ENCODE assay signal across 3 cellular contexts in the genomic region with DNA sequence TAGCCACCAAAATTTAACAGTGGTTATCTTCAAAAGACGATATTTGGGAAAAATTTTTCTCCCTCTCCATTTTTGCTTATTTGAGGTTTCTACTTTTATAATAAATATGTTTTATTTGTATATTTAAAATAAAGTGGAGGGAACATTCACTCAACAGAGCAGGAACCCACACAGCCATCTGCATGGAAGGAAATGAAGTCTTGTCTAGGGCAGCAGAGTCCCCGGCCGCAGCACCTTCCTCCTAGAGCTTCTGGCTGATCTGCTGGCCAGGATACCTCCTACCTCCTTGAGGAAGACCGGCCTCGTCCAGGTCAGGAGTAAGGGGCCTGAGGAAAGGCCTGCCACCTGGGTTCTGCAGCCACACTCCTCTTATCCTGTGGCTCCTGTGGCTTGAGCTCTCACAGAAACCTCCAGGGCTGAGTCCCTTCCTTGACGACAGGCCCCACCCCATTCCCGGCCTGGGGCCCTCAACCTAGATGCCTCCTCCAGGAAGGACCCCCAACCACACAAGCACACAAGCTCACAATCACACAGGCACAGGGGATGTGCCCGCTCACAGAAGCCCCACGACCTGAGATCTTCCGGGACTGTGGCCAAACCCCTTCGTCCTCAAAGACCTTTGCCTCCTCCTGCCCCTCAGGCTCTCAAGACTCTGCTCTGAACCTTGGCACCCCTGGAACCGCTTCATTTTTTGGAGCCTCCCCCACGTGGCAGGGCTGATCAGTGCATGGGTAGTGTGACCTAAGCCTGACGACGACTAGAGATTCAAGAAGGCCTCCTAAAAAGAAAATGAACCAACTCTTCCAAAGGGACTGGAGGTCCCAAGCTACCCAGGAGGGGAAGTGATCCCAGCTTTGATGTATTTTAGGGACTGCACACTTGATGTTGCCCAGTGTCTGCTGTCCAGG. TPM values are rescaled to one million over a fixed set of nuclear protein-coding genes. Genes with fewer than 3 reads are reported as not detected.
"Had no signal": no experiment of that assay in that cellular context is flagged by ENCODE, and none has a peak within 500 bp of the region (broad histone marks: within the 10 kb centered on the region; RNA-seq: fewer than 3 reads in every experiment).

No MANE protein-coding gene starts in this region.

RNA-seq across cellular contexts. Expression of a gene that starts 23.0 kb away (rescaled TPM):
- total RNA-seq: MCF 10A, PC-3, SJSA1 had no signal
